Comparison of ENCODE assay signal across 9 cellular contexts in genomic region chr6:13668291-13668928, GRCh38. TPM values are rescaled to one million over a fixed set of nuclear protein-coding genes. Genes with fewer than 3 reads are reported as not detected.
A peak's percentile ranks its signal among the peaks of the same experiment; 100 is the strongest.
DNase-seq lines count a peak whose midpoint lies in the region; ATAC-seq lines count a peak whose summit lies in the region.
"Had no signal": no experiment of that assay in that cellular context is flagged by ENCODE, and none has a peak within 500 bp of the region (broad histone marks: within the 10 kb centered on the region; RNA-seq: fewer than 3 reads in every experiment).

No MANE protein-coding gene starts in this region.

- no peaks in the 10 kb centered on the region for H3K27me3 Mint-ChIP-seq in activated T-cell treated with anti-CD3 and anti-CD28 coated beads, Interleukin-2, amount 50 U/mL, for 24 hours
- no peaks in the 10 kb centered on the region for H3K27me3 Mint-ChIP-seq in activated naive CD8-positive, alpha-beta T cell treated with anti-CD3 and anti-CD28 coated beads, Interleukin-2, amount 10 ng/mL, durations not matched to agents 7 days and 5 days
- no peaks in the 10 kb centered on the region for H3K27me3 Mint-ChIP-seq in stimulated activated naive B cell treated with anti-CD40 and anti-IgM and Interleukin-4, amounts not matched to agents 10 μg/mL and 1 μg/mL and 100 μg/mL, for 72 hours

- DNase-seq in activated T-cell treated with anti-CD3 and anti-CD28 coated beads, Interleukin-2, amount 50 U/mL, for 24 hours: no peak
- no peak for DNase-seq in activated T-cell treated with anti-CD3 and anti-CD28 coated beads, Interleukin-2, amount 50 U/mL, for 48 hours
- peak; percentile 11 for DNase-seq in HT1080 (ENCODE audit: low read depth)
- no peak for DNase-seq in activated naive CD8-positive, alpha-beta T cell treated with anti-CD3 and anti-CD28 coated beads, Interleukin-2, amount 10 ng/mL, durations not matched to agents 7 days and 5 days
- no peak for DNase-seq in stimulated activated naive B cell treated with anti-CD40 and anti-IgM and Interleukin-4, amounts not matched to agents 10 μg/mL and 1 μg/mL and 100 μg/mL, for 72 hours
- DNase-seq in UCSD-AML1 (lab: John Stamatoyannopoulos, UW; ENCODE audit: unreplicated experiment): no peak
- DNase-seq: NCI-H524 treated with DMSO at 0.1 percent for 48 hours had no signal

- POLR2A ChIA-PET in activated naive CD8-positive, alpha-beta T cell treated with anti-CD3 and anti-CD28 coated beads, Interleukin-2, amount 10 ng/mL, durations not matched to agents 7 days and 5 days (lab: Charles Lee): no interaction called here

- H3K4me3 Mint-ChIP-seq in activated T-cell treated with anti-CD3 and anti-CD28 coated beads, Interleukin-2, amount 50 U/mL, for 24 hours: peak overlapping the region; percentile 42
- peak overlapping the region; percentile 14 for H3K4me3 Mint-ChIP-seq in activated naive CD8-positive, alpha-beta T cell treated with anti-CD3 and anti-CD28 coated beads, Interleukin-2, amount 10 ng/mL, durations not matched to agents 7 days and 5 days
- peak overlapping the region; percentile 34 to 43 for H3K4me3 Mint-ChIP-seq in stimulated activated naive B cell treated with anti-CD40 and anti-IgM and Interleukin-4, amounts not matched to agents 10 μg/mL and 1 μg/mL and 100 μg/mL, for 72 hours

- peak; percentile 33 for ATAC-seq in activated naive CD8-positive, alpha-beta T cell treated with anti-CD3 and anti-CD28 coated beads, Interleukin-2, amount 10 ng/mL, durations not matched to agents 7 days and 5 days (ENCODE audit: low read depth)
- ATAC-seq in stimulated activated naive B cell treated with anti-CD40 and anti-IgM and Interleukin-4, amounts not matched to agents 10 μg/mL and 1 μg/mL and 100 μg/mL, for 72 hours (replicated peaks): peak; percentile 99 to 100
- ATAC-seq in HG02571 (IDR thresholded peaks at IDR 0.05; ENCODE audit: unreplicated experiment): no peak
- no peak for ATAC-seq in HG03439 (IDR thresholded peaks at IDR 0.05; ENCODE audit: unreplicated experiment)

- peaks cover 32% of the 10 kb centered on the region for H3K36me3 Mint-ChIP-seq in activated T-cell treated with anti-CD3 and anti-CD28 coated beads, Interleukin-2, amount 50 U/mL, for 24 hours (ENCODE audit: low read depth)
- H3K36me3 Mint-ChIP-seq in activated naive CD8-positive, alpha-beta T cell treated with anti-CD3 and anti-CD28 coated beads, Interleukin-2, amount 10 ng/mL, durations not matched to agents 7 days and 5 days: peaks cover 45% of the 10 kb centered on the region
- peaks cover 12 to 33% of the 10 kb centered on the region in 2 donors for H3K36me3 Mint-ChIP-seq in stimulated activated naive B cell treated with anti-CD40 and anti-IgM and Interleukin-4, amounts not matched to agents 10 μg/mL and 1 μg/mL and 100 μg/mL, for 72 hours

- H3K27ac Mint-ChIP-seq in activated T-cell treated with anti-CD3 and anti-CD28 coated beads, Interleukin-2, amount 50 U/mL, for 24 hours: peak overlapping the region; percentile 90
- no peak overlapping the region for H3K27ac Mint-ChIP-seq in activated naive CD8-positive, alpha-beta T cell treated with anti-CD3 and anti-CD28 coated beads, Interleukin-2, amount 10 ng/mL, durations not matched to agents 7 days and 5 days
- H3K27ac Mint-ChIP-seq in stimulated activated naive B cell treated with anti-CD40 and anti-IgM and Interleukin-4, amounts not matched to agents 10 μg/mL and 1 μg/mL and 100 μg/mL, for 72 hours: peak overlapping the region; percentile 88

- H3K4me1 Mint-ChIP-seq in activated T-cell treated with anti-CD3 and anti-CD28 coated beads, Interleukin-2, amount 50 U/mL, for 24 hours (ENCODE audit: low read depth): peaks cover 91% of the 10 kb centered on the region
- peaks cover 54% of the 10 kb centered on the region for H3K4me1 Mint-ChIP-seq in activated naive CD8-positive, alpha-beta T cell treated with anti-CD3 and anti-CD28 coated beads, Interleukin-2, amount 10 ng/mL, durations not matched to agents 7 days and 5 days
- H3K4me1 Mint-ChIP-seq in stimulated activated naive B cell treated with anti-CD40 and anti-IgM and Interleukin-4, amounts not matched to agents 10 μg/mL and 1 μg/mL and 100 μg/mL, for 72 hours: peaks cover 41 to 80% of the 10 kb centered on the region in 2 donors

- H3K9me3 Mint-ChIP-seq in activated T-cell treated with anti-CD3 and anti-CD28 coated beads, Interleukin-2, amount 50 U/mL, for 24 hours: peaks cover 2% of the 10 kb centered on the region
- H3K9me3 Mint-ChIP-seq in activated naive CD8-positive, alpha-beta T cell treated with anti-CD3 and anti-CD28 coated beads, Interleukin-2, amount 10 ng/mL, durations not matched to agents 7 days and 5 days: peaks cover 4% of the 10 kb centered on the region
- peaks cover 0 to 2% of the 10 kb centered on the region in 2 donors for H3K9me3 Mint-ChIP-seq in stimulated activated naive B cell treated with anti-CD40 and anti-IgM and Interleukin-4, amounts not matched to agents 10 μg/mL and 1 μg/mL and 100 μg/mL, for 72 hours

RNA-seq across cellular contexts. Expression of gene RANBP9, which starts 43.2 kb away (rescaled TPM):
- 10.6 and 15.7 TPM in 2 replicates for total RNA-seq in HT1080 (2014; rRNA removed; shearing (Covaris generic))
- 24.6 and 27.3 TPM in 2 replicates for polyA plus RNA-seq in HT1080 (2015; cell fraction: cytosol; rRNA removed)
- 21.4 and 21.8 TPM in 2 replicates for polyA plus RNA-seq in HT1080 (2015; cell fraction: nucleus; rRNA removed)
- total RNA-seq in activated naive CD8-positive, alpha-beta T cell treated with anti-CD3 and anti-CD28 coated beads, Interleukin-2, amount 10 ng/mL, durations not matched to agents 7 days and 5 days: 10 to 100 TPM; 55.3 to 56.3 TPM

RNA-seq across cellular contexts. Expression of gene NOL7, which starts 53.3 kb away (rescaled TPM):
- 108 and 117 TPM in 2 replicates for total RNA-seq in HT1080 (2014; rRNA removed; shearing (Covaris generic))
- polyA plus RNA-seq in HT1080 (2015; cell fraction: cytosol; rRNA removed): 112 and 139 TPM in 2 replicates
- 56.9 and 64.6 TPM in 2 replicates for polyA plus RNA-seq in HT1080 (2015; cell fraction: nucleus; rRNA removed)
- 10 to 100 TPM; 54.0 to 55.5 TPM for total RNA-seq in activated naive CD8-positive, alpha-beta T cell treated with anti-CD3 and anti-CD28 coated beads, Interleukin-2, amount 10 ng/mL, durations not matched to agents 7 days and 5 days

Comparison
In these comparisons a context has a peak if more than half of its experiments do, and no peak if none do; other contexts are left out.
1. ATAC-seq: peak in activated naive CD8-positive, alpha-beta T cell treated with anti-CD3 and anti-CD28 coated beads, Interleukin-2, amount 10 ng/mL, durations not matched to agents 7 days and 5 days (single experiment) and stimulated activated naive B cell treated with anti-CD40 and anti-IgM and Interleukin-4, amounts not matched to agents 10 μg/mL and 1 μg/mL and 100 μg/mL, for 72 hours (2 of 2); none in HG02571 (single experiment) and HG03439 (single experiment).
2. Peak in every context shown above with its lines, with median percentiles within 50 percentile points of each other: H3K4me3 Mint-ChIP-seq.